In genomic region chr22:29586193-29586705, GRCh38 we compare ENCODE assay signal across 3 cellular contexts.
A peak's percentile ranks its signal among the peaks of the same experiment; 100 is the strongest.
TF ChIP-seq lines count a peak whose summit lies in the region.

No MANE protein-coding gene starts in this region.

TF ChIP-seq in HEK293, 187 proteins besides CTCF, POLR2A, EP300 and RAD21:
- TF ChIP-seq ZNF121 (tag by site-specific recombination; IDR thresholded peaks at IDR 0.05) = peak; percentile 88; the same call in 1 of the 2 replicates

TF ChIP-seq in WTC11, 78 proteins besides CTCF, POLR2A, EP300 and RAD21:
- TF ChIP-seq ZNF121 (CRISPR knock-in tag; IDR thresholded peaks at IDR 0.05) = peak; percentile 5; the same call in 1 of the 2 replicates

TF ChIP-seq in HepG2, 621 proteins besides CTCF, POLR2A, EP300 and RAD21:
- TF ChIP-seq ZNF121 (CRISPR knock-in tag; IDR thresholded peaks at IDR 0.05) (peak; percentile 79), ZNF770 (CRISPR knock-in tag; IDR thresholded peaks at IDR 0.05) (peak; percentile 78)
TF ChIP-seq in HepG2: peak in this region for 2; not testable (repeated sequence) for 619.
